8 cellular contexts compared by ENCODE assay signal in genomic region chr19:55253842-55254624, GRCh38. TPM values are rescaled to one million over a fixed set of nuclear protein-coding genes. Genes with fewer than 3 reads are reported as not detected.
A peak's percentile ranks its signal among the peaks of the same experiment; 100 is the strongest.
DNase-seq lines count a peak whose midpoint lies in the region; ATAC-seq, FAIRE-seq and TF ChIP-seq lines count a peak whose summit lies in the region.

No MANE protein-coding gene starts in this region.

- H3K4me3 ChIP-seq in HUES6 (ENCODE audit: low read depth, low read length), result no peak overlapping the region
- peak overlapping the region in 1 of 2 donors; percentile 45 for H3K4me3 ChIP-seq in small intestine (ENCODE audit: low read depth in 1 of 2, low read length in 2 of 2)
- no peak overlapping the region for H3K4me3 ChIP-seq in MG63
- no peak overlapping the region for H3K4me3 ChIP-seq in SK-N-SH (ENCODE audit: low read depth in 2 of 2, low read length in 1 of 2)

- no peaks in the 10 kb centered on the region for H3K27me3 ChIP-seq in HUES6 (ENCODE audit: control insufficient read depth, insufficient read depth, low read length)
- no peaks in the 10 kb centered on the region for H3K27me3 ChIP-seq in small intestine (ENCODE audit: control insufficient read depth in 2 of 2, insufficient read depth in 2 of 2, low read length in 2 of 2)
- no peaks in the 10 kb centered on the region for H3K27me3 ChIP-seq in MG63
- H3K27me3 ChIP-seq in SK-N-SH (ENCODE audit: insufficient read depth), result no peaks in the 10 kb centered on the region

- H3K36me3 Mint-ChIP-seq in central memory CD8-positive, alpha-beta T cell (ENCODE audit: insufficient read depth), result peaks cover 25% of the 10 kb centered on the region

- H3K9me3 Mint-ChIP-seq in central memory CD8-positive, alpha-beta T cell, result no peaks in the 10 kb centered on the region

- no peak for TF ChIP-seq CTCF in SK-N-SH (IDR thresholded peaks at IDR 0.05)

- CTCF ChIA-PET in SK-N-SH (lab: Yijun Ruan, JAX), result interaction anchor here (1.1 to 2.3 kb wide), 4 partner anchors 10 to 113 kb away, joined by 3 to 6 read pairs (median 6); partner anchors contain the start of gene TMEM86B

- peaks cover 82% of the 10 kb centered on the region for H3K4me1 Mint-ChIP-seq in central memory CD8-positive, alpha-beta T cell

- peak; percentile 54 for ATAC-seq in central memory CD8-positive, alpha-beta T cell (replicated peaks; ENCODE audit: extremely low read depth, poor library complexity, severe bottlenecking)

- H3K9me3 ChIP-seq in HUES6 (ENCODE audit: control insufficient read depth, insufficient read depth, low read depth, low read length) (no peaks in the 10 kb centered on the region), small intestine (ENCODE audit: control insufficient read depth, low read depth) (no peaks in the 10 kb centered on the region), MG63 (no peaks in the 10 kb centered on the region), SK-N-SH (no peaks in the 10 kb centered on the region)

- H4K20me1 ChIP-seq in SK-N-SH (ENCODE audit: insufficient read depth), result peaks cover 92% of the 10 kb centered on the region

- peaks cover 96% of the 10 kb centered on the region for H3K79me2 ChIP-seq in SK-N-SH (ENCODE audit: insufficient read depth)

- POLR2A ChIA-PET in SK-N-SH (lab: Yijun Ruan, JAX), result interaction anchor here (1.0 kb wide), 2 partner anchors 47 to 371 kb away, joined by 3 read pairs; partner anchors contain the start of gene ZNF784

- 54 to 76% (median 61%) methylated on average over 23 of the region's 23 CpGs for WGBS in small intestine, 3 donors
- 94% methylated on average over 20 of the region's 23 CpGs for WGBS in SK-N-SH (ENCODE audit: low lambda C conversion rate)

- TF ChIP-seq EP300 in SK-N-SH (IDR thresholded peaks at IDR 0.05; ENCODE audit: borderline replicate concordance in 1 of 2, low read depth in 1 of 2, low read length in 1 of 2), result no peak

- DNase-seq in SHP77 (lab: John Stamatoyannopoulos, UW), result peak; percentile 51 to 66
- DNase-seq in SHP77 treated with DMSO at 0.1 percent for 48 hours (lab: John Stamatoyannopoulos, UW), result no peak
- DNase-seq in UCSD-AML1 (lab: John Stamatoyannopoulos, UW; ENCODE audit: unreplicated experiment), result peak; percentile 67
- DNase-seq in central memory CD8-positive, alpha-beta T cell (ENCODE audit: low spot score in 2 of 2), result peak; percentile 44 to 65
- peak; percentile 27 for DNase-seq in small intestine
- DNase-seq in MG63, result no peak
- DNase-seq in SK-N-SH, result no peak

- FAIRE-seq in small intestine (lab: Jason Lieb, UNC), result no peak

- no peak for TF ChIP-seq RAD21 in SK-N-SH (IDR thresholded peaks at IDR 0.05; ENCODE audit: low read length)

- H3K9me2 ChIP-seq in SK-N-SH, result no peaks in the 10 kb centered on the region

- H3K4me2 ChIP-seq in SK-N-SH, result no peak overlapping the region

- no peaks in the 10 kb centered on the region for H3K27me3 Mint-ChIP-seq in central memory CD8-positive, alpha-beta T cell

- H3K27ac ChIP-seq in HUES6 (ENCODE audit: low read depth, low read length) (no peak overlapping the region), small intestine (ENCODE audit: low read depth in 1 of 2, low read length in 1 of 2) (peak overlapping the region; percentile 82 to 89), SK-N-SH (ENCODE audit: low read depth in 2 of 2, low read length in 1 of 2) (no peak overlapping the region)

- peak overlapping the region; percentile 9 for H3K9ac ChIP-seq in HUES6 (ENCODE audit: low read length)
- H3K9ac ChIP-seq in SK-N-SH, result no peak overlapping the region

- peaks cover 37% of the 10 kb centered on the region for H3K4me1 ChIP-seq in HUES6 (ENCODE audit: control insufficient read depth, insufficient read depth, low read length)
- peaks cover 3 to 12% of the 10 kb centered on the region in 2 donors for H3K4me1 ChIP-seq in small intestine (ENCODE audit: control insufficient read depth in 2 of 2, insufficient read depth in 1 of 2, low read depth in 1 of 2, low read length in 1 of 2)
- peaks cover 10 to 23% of the 10 kb centered on the region in 2 experiments; a peak in 1 of 4 replicates for H3K4me1 ChIP-seq in SK-N-SH (ENCODE audit: control insufficient read depth in 1 of 2, insufficient read depth in 2 of 2, low read depth in 1 of 2, low read length in 1 of 2)

- H3K27ac Mint-ChIP-seq in central memory CD8-positive, alpha-beta T cell (ENCODE audit: low read depth), result peak overlapping the region; percentile 97

- no peaks in the 10 kb centered on the region for H3F3A ChIP-seq in SK-N-SH (replicated peaks; ENCODE audit: insufficient read depth)

- H3K36me3 ChIP-seq in HUES6 (ENCODE audit: control insufficient read depth, insufficient read depth, low read length) (0 out of 2 replicates have a peak, but pooled peaks cover 5% of the 10 kb centered on the region), small intestine (ENCODE audit: control insufficient read depth in 2 of 2, insufficient read depth in 2 of 2, low read length in 2 of 2) (no peaks in the 10 kb centered on the region), MG63 (peaks cover 30% of the 10 kb centered on the region), SK-N-SH (replicated peaks in 1 of 2; ENCODE audit: control insufficient read depth in 1 of 2, insufficient read depth in 2 of 2, low read length in 1 of 2) (peaks cover 0 to 4% of the 10 kb centered on the region in 2 experiments)

- H3K4me3 Mint-ChIP-seq in central memory CD8-positive, alpha-beta T cell, result peak overlapping the region; percentile 98

- no peak overlapping the region for H2AFZ ChIP-seq in SK-N-SH (ENCODE audit: low read depth)

TF ChIP-seq in SK-N-SH, 30 proteins besides CTCF, POLR2A, EP300 and RAD21 (continues in another document):
- no peak for TF ChIP-seq RXRA (IDR thresholded peaks at IDR 0.05; ENCODE audit: borderline replicate concordance, low read depth)
- no peak for TF ChIP-seq SMC3 (IDR thresholded peaks at IDR 0.05; ENCODE audit: low read depth, low read length)
- TF ChIP-seq CHD2 (IDR thresholded peaks at IDR 0.05; ENCODE audit: low read length, partially characterized antibody), result no peak
- no peak for TF ChIP-seq MEF2A (IDR thresholded peaks at IDR 0.05; ENCODE audit: borderline replicate concordance, low read depth)
- TF ChIP-seq NRF1 (IDR thresholded peaks at IDR 0.05; ENCODE audit: low read depth, low read length), result no peak
- TF ChIP-seq, protein P1, sequence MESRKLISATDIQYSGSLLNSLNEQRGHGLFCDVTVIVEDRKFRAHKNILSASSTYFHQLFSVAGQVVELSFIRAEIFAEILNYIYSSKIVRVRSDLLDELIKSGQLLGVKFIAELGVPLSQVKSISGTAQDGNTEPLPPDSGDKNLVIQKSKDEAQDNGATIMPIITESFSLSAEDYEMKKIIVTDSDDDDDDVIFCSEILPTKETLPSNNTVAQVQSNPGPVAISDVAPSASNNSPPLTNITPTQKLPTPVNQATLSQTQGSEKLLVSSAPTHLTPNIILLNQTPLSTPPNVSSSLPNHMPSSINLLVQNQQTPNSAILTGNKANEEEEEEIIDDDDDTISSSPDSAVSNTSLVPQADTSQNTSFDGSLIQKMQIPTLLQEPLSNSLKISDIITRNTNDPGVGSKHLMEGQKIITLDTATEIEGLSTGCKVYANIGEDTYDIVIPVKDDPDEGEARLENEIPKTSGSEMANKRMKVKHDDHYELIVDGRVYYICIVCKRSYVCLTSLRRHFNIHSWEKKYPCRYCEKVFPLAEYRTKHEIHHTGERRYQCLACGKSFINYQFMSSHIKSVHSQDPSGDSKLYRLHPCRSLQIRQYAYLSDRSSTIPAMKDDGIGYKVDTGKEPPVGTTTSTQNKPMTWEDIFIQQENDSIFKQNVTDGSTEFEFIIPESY (IDR thresholded peaks at IDR 0.05; ENCODE audit: borderline replicate concordance, low read depth), result no peak
- no peak for TF ChIP-seq GABPA (IDR thresholded peaks at IDR 0.05; ENCODE audit: low read depth)

RNA-seq across cellular contexts. Expression of gene PPP6R1, which starts 4.8 kb away (rescaled TPM):
- polyA plus RNA-seq in small intestine (10 to 100 TPM; 43.4 to 51.1 (median 46.7) TPM), SK-N-SH (2012; rRNA removed) (44.9 and 47.8 TPM in 2 replicates)
- 59.5 and 102 TPM in 2 replicates for total RNA-seq in MG63 (2014; rRNA removed; shearing (Covaris generic); ENCODE audit: low replicate concordance)
- polyA plus RNA-seq in SK-N-SH (2012; cell fraction: cytosol; rRNA removed), result 23.6 and 36.5 TPM in 2 replicates
- polyA plus RNA-seq in SK-N-SH (2012; cell fraction: nucleus; rRNA removed), result 89.2 and 89.5 TPM in 2 replicates

RNA-seq across cellular contexts. Expression of gene TMEM86B, which starts 25.5 kb away (rescaled TPM):
- polyA plus RNA-seq in small intestine, result 100 to 1,000 TPM in 1 of 3 donors, 10 to 100 TPM in 2; 22.8 to 255 (median 76.7) TPM
- 0.16 TPM in 1 of 2 replicates, not detected in the other for total RNA-seq in MG63 (2014; rRNA removed; shearing (Covaris generic); ENCODE audit: low replicate concordance)
- polyA plus RNA-seq in SK-N-SH (2012; rRNA removed), result 2.0 and 3.0 TPM in 2 replicates
- 0.64 and 1.2 TPM in 2 replicates for polyA plus RNA-seq in SK-N-SH (2012; cell fraction: cytosol; rRNA removed)
- polyA plus RNA-seq in SK-N-SH (2012; cell fraction: nucleus; rRNA removed), result 17.1 and 28.6 TPM in 2 replicates

RNA-seq across cellular contexts. Expression of gene HSPBP1, which starts 25.9 kb away (rescaled TPM):
- polyA plus RNA-seq in small intestine (10 to 100 TPM; 25.9 to 61.9 (median 34.0) TPM), SK-N-SH (2012; rRNA removed) (51.7 and 55.4 TPM in 2 replicates)
- 64.6 and 122 TPM in 2 replicates for total RNA-seq in MG63 (2014; rRNA removed; shearing (Covaris generic); ENCODE audit: low replicate concordance)
- polyA plus RNA-seq in SK-N-SH (2012; cell fraction: cytosol; rRNA removed), result 21.5 and 38.1 TPM in 2 replicates
- polyA plus RNA-seq in SK-N-SH (2012; cell fraction: nucleus; rRNA removed), result 42.7 and 50.6 TPM in 2 replicates

RNA-seq across cellular contexts. Expression of gene BRSK1, which starts 29.8 kb away (rescaled TPM):
- polyA plus RNA-seq in small intestine, result 1 to 10 TPM in 2 of 3 donors, under 1 TPM in 1; 0.22 to 2.7 (median 2.7) TPM
- 0.89 TPM in 1 of 2 replicates, not detected in the other for total RNA-seq in MG63 (2014; rRNA removed; shearing (Covaris generic); ENCODE audit: low replicate concordance)
- polyA plus RNA-seq in SK-N-SH (2012; rRNA removed), result 32.2 and 49.7 TPM in 2 replicates
- 23.5 and 24.1 TPM in 2 replicates for polyA plus RNA-seq in SK-N-SH (2012; cell fraction: cytosol; rRNA removed)
- 150 and 318 TPM in 2 replicates for polyA plus RNA-seq in SK-N-SH (2012; cell fraction: nucleus; rRNA removed)

RNA-seq across cellular contexts. Expression of gene PTPRH, which starts 44.7 kb away (rescaled TPM):
- polyA plus RNA-seq in small intestine, result 100 to 1,000 TPM in 2 of 3 donors, 10 to 100 TPM in 1; 65.7 to 158 (median 114) TPM
- total RNA-seq in MG63 (2014; rRNA removed; shearing (Covaris generic); ENCODE audit: low replicate concordance), result 3.9 and 11.8 TPM in 2 replicates
- polyA plus RNA-seq in SK-N-SH (2012; rRNA removed), result 0.86 and 1.1 TPM in 2 replicates
- polyA plus RNA-seq in SK-N-SH (2012; cell fraction: cytosol; rRNA removed), result 0.21 and 0.84 TPM in 2 replicates
- 1.5 and 1.9 TPM in 2 replicates for polyA plus RNA-seq in SK-N-SH (2012; cell fraction: nucleus; rRNA removed)

Comparison
In these comparisons a context has a peak if more than half of its experiments do, and no peak if none do; other contexts are left out.
1. DNase-seq: peak in SHP77 (2 of 2), UCSD-AML1 (single experiment), central memory CD8-positive, alpha-beta T cell (2 of 2) and small intestine (single experiment); none in SHP77 treated with DMSO at 0.1 percent for 48 hours (single experiment), MG63 (single experiment) and SK-N-SH (single experiment).
2. H3K27ac ChIP-seq: peak in small intestine (2 of 2); none in HUES6 (single experiment) and SK-N-SH (0 of 2).